ENCODE assay signal across 35 cellular contexts in genomic region chr2:44354761-44355160, GRCh38.
"Had no signal": no experiment of that assay in that cellular context is flagged by ENCODE, and none has a peak within 500 bp of the region (broad histone marks: within the 10 kb centered on the region; RNA-seq: fewer than 3 reads in every experiment).

No MANE protein-coding gene starts in this region.

- H3K4me3 ChIP-seq: MG63 had no signal

- H3K27ac ChIP-seq: KMS-11 had no signal

- H3K9me3 ChIP-seq: MG63 had no signal

- DNase-seq: Karpas-422, Kasumi-1, KG1, MG63, MM.1S, MV-4-11, NCI-H1048, NCI-H1092, NCI-H1092 treated with DMSO at 0.1 percent for 48 hours, NCI-H1105, NCI-H1105 treated with DMSO at 0.1 percent for 48 hours, NCI-H1417, NCI-H1417 treated with DMSO at 0.1 percent for 48 hours, NCI-H1436, NCI-H1436 treated with DMSO at 0.1 percent for 48 hours, NCI-H146, NCI-H1694, NCI-H1694 treated with DMSO at 0.1 percent for 48 hours, NCI-H187, NCI-H187 treated with DMSO at 0.1 percent for 48 hours, NCI-H1930, NCI-H2029, NCI-H2029 treated with DMSO at 0.1 percent for 48 hours, NCI-H2081, NCI-H2081 treated with DMSO at 0.1 percent for 48 hours, NCI-H2107, NCI-H2171, NCI-H2171 treated with DMSO at 0.1 percent for 48 hours, NCI-H2227 treated with DMSO at 0.1 percent for 48 hours, NCI-H226, NCI-H345, NCI-H446, NCI-H446 treated with DMSO at 0.1 percent for 48 hours, NCI-H510A had no signal

- H3K9ac ChIP-seq: KMS-11 had no signal

- H3K4me2 ChIP-seq: KMS-11 had no signal

- H3K27me3 ChIP-seq: MG63 had no signal
